In the genomic region with DNA sequence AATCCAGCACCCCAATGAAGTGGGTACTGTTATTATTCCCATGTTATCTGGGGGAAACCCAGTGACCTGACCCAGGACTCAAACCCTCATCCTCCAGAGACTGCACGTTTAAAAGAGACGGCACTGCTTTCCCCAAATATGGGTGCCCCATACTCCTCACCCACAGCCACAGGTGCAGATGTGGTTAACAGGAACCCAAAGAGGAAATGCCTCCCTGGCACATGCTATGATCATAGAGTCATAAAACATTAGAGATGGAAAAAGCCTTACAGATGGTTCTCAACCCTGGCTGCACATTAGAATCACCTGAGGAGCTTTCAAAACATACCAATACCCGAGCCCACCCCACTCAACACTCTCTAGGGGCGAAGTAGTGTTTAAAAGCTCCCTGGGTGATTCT, we compare ENCODE assay signal across 18 cellular contexts.
DNase-seq lines count a peak whose midpoint lies in the region; ATAC-seq and TF ChIP-seq lines count a peak whose summit lies in the region.
"Had no signal": no experiment of that assay in that cellular context is flagged by ENCODE, and none has a peak within 500 bp of the region (broad histone marks: within the 10 kb centered on the region; RNA-seq: fewer than 3 reads in every experiment).

No MANE protein-coding gene starts in this region.

- peak overlapping the region; percentile 6; the same call in 1 of the 2 replicates for H3K4me2 ChIP-seq in OCI-LY7 (ENCODE audit: low read length)
- H3K4me2 ChIP-seq: GM23338 had no signal

- no peak overlapping the region for H3K4me3 Mint-ChIP-seq in activated naive CD4-positive, alpha-beta T cell treated with anti-CD3 and anti-CD28 coated beads for 36 hours
- no peak overlapping the region for H3K4me3 Mint-ChIP-seq in stimulated activated naive B cell treated with anti-CD40 and anti-IgM and Interleukin-4, amounts not matched to agents 10 μg/mL and 1 μg/mL and 100 μg/mL, for 72 hours
- H3K4me3 Mint-ChIP-seq in stimulated activated naive CD8-positive, alpha-beta T cell treated with anti-CD3 and anti-CD28 coated beads, Interleukin-15, amount 100 ng/mL, for 72 hours, result no peak overlapping the region
- H3K4me3 Mint-ChIP-seq: GM23338, IgD-negative memory B cell had no signal

- H3K4me3 ChIP-seq in H7 (ENCODE audit: insufficient read depth, low read depth, low read length), result no peak overlapping the region
- H3K4me3 ChIP-seq in OCI-LY7 (ENCODE audit: low read depth, low read length, poor library complexity, severe bottlenecking), result no peak overlapping the region
- H3K4me3 ChIP-seq: GM23338, SJCRH30 had no signal

- no TSS peak for BruUV-seq in OCI-LY7 (replicated peaks; lab: Mats Ljungman, UMichigan)

- POLR2A ChIA-PET in OCI-LY7 (lab: Charles Lee), result no interaction called here

- CTCF ChIA-PET in activated naive CD4-positive, alpha-beta T cell treated with anti-CD3 and anti-CD28 coated beads for 36 hours (lab: Charles Lee), result interaction anchor here (0.6 kb wide), 1 partner anchor 9 kb away, joined by 3 read pairs; no protein-coding TSS in a partner anchor
- CTCF ChIA-PET in OCI-LY7 (lab: Charles Lee; ENCODE audit: unreplicated experiment), result no interaction called here

- intact Hi-C loops in activated naive CD4-positive, alpha-beta T cell treated with anti-CD3 and anti-CD28 coated beads for 36 hours (cut with micrococcal nuclease), result no loop called here
- intact Hi-C loops in OCI-LY7 (cut with micrococcal nuclease; ENCODE audit: unreplicated experiment), result no loop called here

- peak; percentile 14 for DNase-seq in activated naive CD4-positive, alpha-beta T cell treated with anti-CD3 and anti-CD28 coated beads for 36 hours
- no peak for DNase-seq in activated naive CD4-positive, alpha-beta T cell treated with anti-CD3 and anti-CD28 coated beads, Interleukin-2, amount 50 U/mL, for 16 hours
- DNase-seq in H7 (peak; percentile 4), OCI-LY7 (ENCODE audit: low spot score) (peak; percentile 49), GM13976 (ENCODE audit: low spot score) (no peak), NCI-H146 treated with DMSO at 0.1 percent for 48 hours (lab: John Stamatoyannopoulos, UW; ENCODE audit: unreplicated experiment) (no peak)
- no peak for DNase-seq in stimulated activated naive B cell treated with anti-CD40 and anti-IgM and Interleukin-4, amounts not matched to agents 10 μg/mL and 1 μg/mL and 100 μg/mL, for 72 hours
- no peak for DNase-seq in stimulated activated naive CD8-positive, alpha-beta T cell treated with anti-CD3 and anti-CD28 coated beads, Interleukin-15, amount 100 ng/mL, for 72 hours
- DNase-seq: DMS79 treated with DMSO at 0.1 percent for 48 hours, NCI-H187 treated with DMSO at 0.1 percent for 48 hours, NCI-H226, NCI-H524, NCI-H82, SJCRH30 had no signal

- peaks cover 8% of the 10 kb centered on the region for H3K4me1 Mint-ChIP-seq in activated naive CD4-positive, alpha-beta T cell treated with anti-CD3 and anti-CD28 coated beads for 36 hours (ENCODE audit: low read depth)
- H3K4me1 Mint-ChIP-seq in stimulated activated naive B cell treated with anti-CD40 and anti-IgM and Interleukin-4, amounts not matched to agents 10 μg/mL and 1 μg/mL and 100 μg/mL, for 72 hours, result peaks cover 19 to 23% of the 10 kb centered on the region in 2 donors
- peaks cover 16% of the 10 kb centered on the region for H3K4me1 Mint-ChIP-seq in stimulated activated naive CD8-positive, alpha-beta T cell treated with anti-CD3 and anti-CD28 coated beads, Interleukin-15, amount 100 ng/mL, for 72 hours
- H3K4me1 Mint-ChIP-seq: GM23338 had no signal

- peak; percentile 54 to 73 for ATAC-seq in stimulated activated naive B cell treated with anti-CD40 and anti-IgM and Interleukin-4, amounts not matched to agents 10 μg/mL and 1 μg/mL and 100 μg/mL, for 72 hours (replicated peaks)
- no peak for ATAC-seq in stimulated activated naive CD8-positive, alpha-beta T cell treated with anti-CD3 and anti-CD28 coated beads, Interleukin-15, amount 100 ng/mL, for 72 hours
- ATAC-seq: GM23338, HCT116 had no signal

- no peaks in the 10 kb centered on the region for H3K36me3 Mint-ChIP-seq in activated naive CD4-positive, alpha-beta T cell treated with anti-CD3 and anti-CD28 coated beads for 36 hours (ENCODE audit: low read depth)
- no peaks in the 10 kb centered on the region for H3K36me3 Mint-ChIP-seq in stimulated activated naive B cell treated with anti-CD40 and anti-IgM and Interleukin-4, amounts not matched to agents 10 μg/mL and 1 μg/mL and 100 μg/mL, for 72 hours
- H3K36me3 Mint-ChIP-seq: IgD-negative memory B cell had no signal

- H3K9me2 ChIP-seq in OCI-LY7 (ENCODE audit: insufficient read depth, low read length), result no peaks in the 10 kb centered on the region

- TF ChIP-seq CTCF in OCI-LY7 (conservative IDR thresholded peaks at IDR 0.05; ENCODE audit: low read length) (no peak), GM13976 (IDR thresholded peaks at IDR 0.05; ENCODE audit: borderline replicate concordance, control extremely low read depth, extremely low read depth, insufficient read depth, missing control alignments) (no peak)

- H4K20me1 ChIP-seq in OCI-LY7 (ENCODE audit: insufficient read depth, low read length), result no peaks in the 10 kb centered on the region

- H2AFZ ChIP-seq in OCI-LY7 (ENCODE audit: low read length), result no peak overlapping the region
- H2AFZ ChIP-seq: GM23338 had no signal

- H3K79me2 ChIP-seq in OCI-LY7 (ENCODE audit: insufficient read depth, low read depth, low read length), result no peaks in the 10 kb centered on the region

- no peaks in the 10 kb centered on the region for H3K27me3 ChIP-seq in H7 (ENCODE audit: control insufficient read depth, insufficient read depth, low read length)
- H3K27me3 ChIP-seq: SJCRH30 had no signal

- in situ Hi-C loops in GM13976 (cut with MboI; ENCODE audit: low sequenced_read_pairs, unreplicated experiment), result no loop called here

- no peak overlapping the region for H3K27ac Mint-ChIP-seq in activated naive CD4-positive, alpha-beta T cell treated with anti-CD3 and anti-CD28 coated beads for 36 hours
- H3K27ac Mint-ChIP-seq in stimulated activated naive B cell treated with anti-CD40 and anti-IgM and Interleukin-4, amounts not matched to agents 10 μg/mL and 1 μg/mL and 100 μg/mL, for 72 hours, result no peak overlapping the region
- H3K27ac Mint-ChIP-seq in stimulated activated naive CD8-positive, alpha-beta T cell treated with anti-CD3 and anti-CD28 coated beads, Interleukin-15, amount 100 ng/mL, for 72 hours, result no peak overlapping the region
- H3K27ac Mint-ChIP-seq: GM23338, IgD-negative memory B cell had no signal

- no peaks in the 10 kb centered on the region for H3K9me3 Mint-ChIP-seq in activated naive CD4-positive, alpha-beta T cell treated with anti-CD3 and anti-CD28 coated beads for 36 hours
- H3K9me3 Mint-ChIP-seq in stimulated activated naive B cell treated with anti-CD40 and anti-IgM and Interleukin-4, amounts not matched to agents 10 μg/mL and 1 μg/mL and 100 μg/mL, for 72 hours, result no peaks in the 10 kb centered on the region
- no peaks in the 10 kb centered on the region for H3K9me3 Mint-ChIP-seq in stimulated activated naive CD8-positive, alpha-beta T cell treated with anti-CD3 and anti-CD28 coated beads, Interleukin-15, amount 100 ng/mL, for 72 hours
- H3K9me3 Mint-ChIP-seq: GM23338, IgD-negative memory B cell had no signal

- H3K9me3 ChIP-seq in OCI-LY7 (ENCODE audit: low read length), result no peaks in the 10 kb centered on the region
- H3K9me3 ChIP-seq: SJCRH30 had no signal

- H3K27me3 Mint-ChIP-seq in activated naive CD4-positive, alpha-beta T cell treated with anti-CD3 and anti-CD28 coated beads for 36 hours (ENCODE audit: low read depth), result peaks cover 26% of the 10 kb centered on the region
- H3K27me3 Mint-ChIP-seq in stimulated activated naive B cell treated with anti-CD40 and anti-IgM and Interleukin-4, amounts not matched to agents 10 μg/mL and 1 μg/mL and 100 μg/mL, for 72 hours, result peaks cover 23 to 52% of the 10 kb centered on the region in 2 donors
- peaks cover 50% of the 10 kb centered on the region for H3K27me3 Mint-ChIP-seq in stimulated activated naive CD8-positive, alpha-beta T cell treated with anti-CD3 and anti-CD28 coated beads, Interleukin-15, amount 100 ng/mL, for 72 hours

- H3K4me1 ChIP-seq in OCI-LY7 (ENCODE audit: insufficient read depth, low read length, poor library complexity, severe bottlenecking), result peaks cover 11% of the 10 kb centered on the region
- H3K4me1 ChIP-seq: SJCRH30 had no signal

- H3K27ac ChIP-seq in OCI-LY7 (ENCODE audit: low read depth, low read length, poor library complexity, severe bottlenecking), result no peak overlapping the region
- H3K27ac ChIP-seq: C4-2B, SJCRH30 had no signal

- H3K36me3 ChIP-seq in H7 (replicated peaks; ENCODE audit: control insufficient read depth, insufficient read depth, low read length) (no peaks in the 10 kb centered on the region), OCI-LY7 (ENCODE audit: insufficient read depth, low read length) (no peaks in the 10 kb centered on the region)
- H3K36me3 ChIP-seq: SJCRH30 had no signal

Comparison
In these comparisons a context has a peak if more than half of its experiments do, and no peak if none do; other contexts are left out.
1. DNase-seq: peak in activated naive CD4-positive, alpha-beta T cell treated with anti-CD3 and anti-CD28 coated beads for 36 hours (single experiment), H7 (single experiment) and OCI-LY7 (single experiment); none in activated naive CD4-positive, alpha-beta T cell treated with anti-CD3 and anti-CD28 coated beads, Interleukin-2, amount 50 U/mL, for 16 hours (single experiment), stimulated activated naive B cell treated with anti-CD40 and anti-IgM and Interleukin-4, amounts not matched to agents 10 μg/mL and 1 μg/mL and 100 μg/mL, for 72 hours (single experiment), GM13976 (single experiment), stimulated activated naive CD8-positive, alpha-beta T cell treated with anti-CD3 and anti-CD28 coated beads, Interleukin-15, amount 100 ng/mL, for 72 hours (0 of 2) and NCI-H146 treated with DMSO at 0.1 percent for 48 hours (single experiment).